8 cellular contexts compared by ENCODE assay signal in genomic region chr17:67718325-67718941, GRCh38. TPM values are rescaled to one million over a fixed set of nuclear protein-coding genes. Genes with fewer than 3 reads are reported as not detected.
DNase-seq lines count a peak whose midpoint lies in the region; ATAC-seq, FAIRE-seq and TF ChIP-seq lines count a peak whose summit lies in the region.

No MANE protein-coding gene starts in this region.

- BruUV-seq in PC-3 (replicated peaks; lab: Mats Ljungman, UMichigan): no TSS peak

- POLR2A ChIA-PET in PC-3 (lab: Charles Lee; ENCODE audit: unreplicated experiment): interaction anchor here (0.5 kb wide), 1 partner anchor 100 kb away, joined by 20 read pairs; no protein-coding TSS in a partner anchor

- no peaks in the 10 kb centered on the region for H3K27me3 ChIP-seq in PC-3 (ENCODE audit: low read length)
- no peaks in the 10 kb centered on the region for H3K27me3 ChIP-seq in body of pancreas

- H3K4me2 ChIP-seq in PC-3 (ENCODE audit: low read length): peak overlapping the region; percentile 97

- no peak for FAIRE-seq in H54 (lab: Jason Lieb, UNC)

- ATAC-seq in PC-3 (peak; percentile 55), body of pancreas (no peak), HG03095 (IDR thresholded peaks at IDR 0.05; ENCODE audit: unreplicated experiment) (no peak)

- no peaks in the 10 kb centered on the region for H3F3A ChIP-seq in PC-3 (ENCODE audit: low read length, unreplicated experiment)

- H3K9me3 ChIP-seq in PC-3 (ENCODE audit: low read length) (no peaks in the 10 kb centered on the region), body of pancreas (no peaks in the 10 kb centered on the region)

- in situ Hi-C loops in Caki2 (cut with HindIII; ENCODE audit: low pct_unique_long_range_greater_than_20kb, low sequenced_read_pairs): no loop called here

- CTCF ChIA-PET in PC-3 (lab: Charles Lee): interaction anchor here (1.0 kb wide), 1 partner anchor 358 kb away, joined by 4 read pairs; no protein-coding TSS in a partner anchor

- peak overlapping the region; percentile 99 for H3K9ac ChIP-seq in PC-3 (ENCODE audit: low read length)

- peak overlapping the region; percentile 93 for H3K4me3 ChIP-seq in PC-3 (ENCODE audit: low read length)
- peak overlapping the region; percentile 42 to 77 for H3K4me3 ChIP-seq in body of pancreas

- H3K27ac ChIP-seq in PC-3 (ENCODE audit: low read length) (peak overlapping the region; percentile 79), body of pancreas (peak overlapping the region; percentile 84 to 88 (median 86))

- peaks cover 20% of the 10 kb centered on the region for H4K20me1 ChIP-seq in PC-3 (ENCODE audit: low read length)

- H3K36me3 ChIP-seq in PC-3 (ENCODE audit: low read depth, low read length) (peaks cover 30% of the 10 kb centered on the region), body of pancreas (replicated peaks in 1 of 2; ENCODE audit: insufficient read depth in 1 of 2, low read depth in 2 of 2) (peaks cover 0 to 15% of the 10 kb centered on the region in 2 donors)

- no peaks in the 10 kb centered on the region for H3K9me2 ChIP-seq in PC-3 (replicated peaks; ENCODE audit: low read length)

- TF ChIP-seq CTCF in PC-3 (conservative IDR thresholded peaks at IDR 0.05; ENCODE audit: low read depth, low read length) (no peak), body of pancreas (IDR thresholded peaks at IDR 0.05) (no peak)

- peak overlapping the region; percentile 87 for H2AFZ ChIP-seq in PC-3 (ENCODE audit: low read length)

- intact Hi-C loops in PC-3 (cut with micrococcal nuclease) (loop anchor here (5.0 kb wide), 1 partner anchor 104 kb away; no protein-coding TSS in a partner anchor), body of pancreas (cut with DNase I) (no loop called here)

- peak; percentile 23 for DNase-seq in Caki2 (ENCODE audit: low read depth)
- DNase-seq in H54 (ENCODE audit: insufficient read length, low spot score): peak; percentile 44
- DNase-seq in PC-3: peak; percentile 64
- DNase-seq in body of pancreas: no peak
- DNase-seq in kidney tubule cell (ENCODE audit: low spot score): peak; percentile 54
- DNase-seq in stimulated activated CD4-positive, alpha-beta T cell treated with anti-CD3 and anti-CD28 coated beads, TNF-alpha, amount 100 ng/mL, for 24 hours (ENCODE audit: low read depth in 3 of 3): peak; percentile 12 to 32 (median 17)
- no peak for DNase-seq in NCI-H1436 (lab: John Stamatoyannopoulos, UW)

- peaks cover 53% of the 10 kb centered on the region for H3K79me2 ChIP-seq in PC-3 (ENCODE audit: low read length)

- 0% methylated on average over 15 to 16 of the region's 16 CpGs for WGBS in body of pancreas, 2 donors

- TF ChIP-seq POLR2A in H54 (IDR thresholded peaks at IDR 0.05; ENCODE audit: low read depth, low read length) (no peak), body of pancreas (IDR thresholded peaks at IDR 0.05) (no peak)

- peaks cover 22% of the 10 kb centered on the region for H3K4me1 ChIP-seq in PC-3 (ENCODE audit: insufficient read depth, low read length)
- peaks cover 20% of the 10 kb centered on the region for H3K4me1 ChIP-seq in body of pancreas

RNA-seq across cellular contexts. Expression of gene NOL11, which starts 0.7 kb away (rescaled TPM):
- total RNA-seq in Caki2 (2014; rRNA removed; shearing (Covaris generic); ENCODE audit: low replicate concordance): 46.8 and 64.5 TPM in 2 replicates
- total RNA-seq in PC-3 (2014; rRNA removed) (80.5 and 96.9 TPM in 2 replicates), body of pancreas (10 to 100 TPM; 15.0 to 15.8 TPM)

Comparison
In these comparisons a context has a peak if more than half of its experiments do, and no peak if none do; other contexts are left out.
1. DNase-seq: peak in Caki2 (single experiment), H54 (single experiment), PC-3 (single experiment), kidney tubule cell (single experiment) and stimulated activated CD4-positive, alpha-beta T cell treated with anti-CD3 and anti-CD28 coated beads, TNF-alpha, amount 100 ng/mL, for 24 hours (3 of 3); none in body of pancreas (0 of 4) and NCI-H1436 (single experiment).